ENCODE assay signal across 12 cellular contexts in genomic region chr7:32616625-32617024, GRCh38.
DNase-seq lines count a peak whose midpoint lies in the region; ATAC-seq and TF ChIP-seq lines count a peak whose summit lies in the region.
"Had no signal": no experiment of that assay in that cellular context is flagged by ENCODE, and none has a peak within 500 bp of the region (broad histone marks: within the 10 kb centered on the region; RNA-seq: fewer than 3 reads in every experiment).

No MANE protein-coding gene starts in this region.

- no peak for TF ChIP-seq POLR2A in adrenal gland (IDR thresholded peaks at IDR 0.05)

- H3K9me3 ChIP-seq in adrenal gland (replicated peaks in 1 of 3) (no peaks in the 10 kb centered on the region), left ventricle myocardium inferior (replicated peaks) (no peaks in the 10 kb centered on the region)
- H3K9me3 ChIP-seq: ascending aorta had no signal

- H3K4me1 ChIP-seq in adrenal gland (replicated peaks in 1 of 2) (peaks cover 0 to 7% of the 10 kb centered on the region in 2 donors), left ventricle myocardium inferior (peaks cover 24% of the 10 kb centered on the region)
- H3K4me1 ChIP-seq: ascending aorta had no signal

- TF ChIP-seq CTCF in adrenal gland (IDR thresholded peaks at IDR 0.05): no peak
- no peak for TF ChIP-seq CTCF in left ventricle myocardium inferior (IDR thresholded peaks at IDR 0.05; ENCODE audit: borderline replicate concordance)

- 60 to 75% (median 65%) methylated on average over 1 of the region's 1 CpG for WGBS in adrenal gland, 4 donors

- intact Hi-C loops in adrenal gland (cut with DNase I) (no loop called here), left ventricle myocardium inferior (cut with micrococcal nuclease) (no loop called here), left colon (cut with DNase I, micrococcal nuclease) (no loop called here)

- H3K27me3 ChIP-seq in adrenal gland (no peaks in the 10 kb centered on the region), left ventricle myocardium inferior (ENCODE audit: low read depth) (no peaks in the 10 kb centered on the region)
- H3K27me3 ChIP-seq: ascending aorta had no signal

- ATAC-seq in left colon (no peak), HG03439 (IDR thresholded peaks at IDR 0.05; ENCODE audit: unreplicated experiment) (no peak)
- ATAC-seq: stimulated activated effector memory CD8-positive, alpha-beta T cell treated with anti-CD3 and anti-CD28 coated beads, Interleukin-12 subunit alpha, Interleukin-12 subunit beta, amount 100 ng/mL, for 72 hours had no signal

- H3K36me3 ChIP-seq in adrenal gland (replicated peaks in 1 of 2) (no peaks in the 10 kb centered on the region), left ventricle myocardium inferior (no peaks in the 10 kb centered on the region)
- H3K36me3 ChIP-seq: ascending aorta had no signal

- no peak overlapping the region for H3K4me3 ChIP-seq in adrenal gland
- no peak overlapping the region for H3K4me3 ChIP-seq in left ventricle myocardium inferior
- H3K4me3 ChIP-seq: ascending aorta had no signal

- H3K27ac ChIP-seq in adrenal gland: no peak overlapping the region
- peak overlapping the region; percentile 22 for H3K27ac ChIP-seq in left ventricle myocardium inferior (replicated peaks)
- H3K27ac ChIP-seq: ascending aorta had no signal

- DNase-seq in HK-2 (ENCODE audit: unreplicated experiment): peak; percentile 38
- peak; percentile 24 to 68 (median 55) for DNase-seq in adrenal gland
- peak; percentile 56 for DNase-seq in left ventricle myocardium inferior
- DNase-seq in stromal cell of bone marrow (ENCODE audit: low read depth): peak; percentile 94
- DNase-seq in stimulated activated naive CD4-positive, alpha-beta T cell treated with Interleukin-2 at 50 U/mL for 16 hours (lab: John Stamatoyannopoulos, UW): no peak
- DNase-seq in left colon: no peak
- DNase-seq in NCI-H1092 (lab: John Stamatoyannopoulos, UW): no peak
- DNase-seq: activated CD4-positive, alpha-beta T cell treated with anti-CD3 and anti-CD28 coated beads for 48 hours; H9 had no signal

Comparison
In these comparisons a context has a peak if more than half of its experiments do, and no peak if none do; other contexts are left out.
1. DNase-seq: peak in HK-2 (single experiment), adrenal gland (7 of 7), left ventricle myocardium inferior (single experiment) and stromal cell of bone marrow (single experiment); none in stimulated activated naive CD4-positive, alpha-beta T cell treated with Interleukin-2 at 50 U/mL for 16 hours (single experiment), left colon (0 of 2) and NCI-H1092 (single experiment).